ENCODE assay signal across 8 cellular contexts in genomic region chr10:133536198-133536597, GRCh38. TPM values are rescaled to one million over a fixed set of nuclear protein-coding genes. Genes with fewer than 3 reads are reported as not detected.
"Had no signal": no experiment of that assay in that cellular context is flagged by ENCODE, and none has a peak within 500 bp of the region (broad histone marks: within the 10 kb centered on the region; RNA-seq: fewer than 3 reads in every experiment).

No MANE protein-coding gene starts in this region.

- ATAC-seq: HepG2, K562 had no signal

- FAIRE-seq: HepG2, HTR-8/SVneo, K562 had no signal

- H3K27ac ChIP-seq: HL-60 had no signal

- H3K4me3 ChIP-seq: K562 had no signal

- DNase-seq: IMR-90, KBM-7, KG1 had no signal

RNA-seq across cellular contexts. Expression of gene CYP2E1, which starts 9.0 kb away (rescaled TPM):
- total RNA-seq: HT-29 had no signal

RNA-seq across cellular contexts. Expression of gene SYCE1, which starts 29.2 kb away (rescaled TPM):
- total RNA-seq: HepG2, HT-29, IMR-90, K562 had no signal
